Comparison of ENCODE assay signal across 1 cellular context in genomic region chr19:29855087-29855486, GRCh38.
TF ChIP-seq lines count a peak whose summit lies in the region.

No MANE protein-coding gene starts in this region.

TF ChIP-seq in WTC11, 78 proteins besides CTCF, POLR2A, EP300 and RAD21 (continued from another document):
- TF ChIP-seq CDX4 (CRISPR knock-in tag; IDR thresholded peaks at IDR 0.05; ENCODE audit: borderline replicate concordance) (no peak), ZNF281 (CRISPR knock-in tag; IDR thresholded peaks at IDR 0.05) (no peak), OVOL2 (CRISPR knock-in tag; IDR thresholded peaks at IDR 0.05; ENCODE audit: borderline replicate concordance) (no peak), USF1 (CRISPR knock-in tag; IDR thresholded peaks at IDR 0.05) (peak; percentile 41; the same call in 1 of the 2 replicates), PRDM15 (CRISPR knock-in tag; IDR thresholded peaks at IDR 0.05) (no peak), HMGXB4 (CRISPR knock-in tag; IDR thresholded peaks at IDR 0.05) (no peak), ZBTB43 (CRISPR knock-in tag; IDR thresholded peaks at IDR 0.05) (no peak), E2F4 (CRISPR knock-in tag; IDR thresholded peaks at IDR 0.05; ENCODE audit: borderline replicate concordance, low read depth) (no peak), GRHL2 (CRISPR knock-in tag; IDR thresholded peaks at IDR 0.05; ENCODE audit: insufficient replicate concordance, severe bottlenecking) (no peak), NFYB (CRISPR knock-in tag; conservative IDR thresholded peaks at IDR 0.05; ENCODE audit: low read depth) (peak; percentile 48), NFE2L1 (CRISPR knock-in tag; IDR thresholded peaks at IDR 0.05) (no peak)
TF ChIP-seq in WTC11: peak in this region for 3.
